ENCODE assay signal across 25 cellular contexts in the genomic region with DNA sequence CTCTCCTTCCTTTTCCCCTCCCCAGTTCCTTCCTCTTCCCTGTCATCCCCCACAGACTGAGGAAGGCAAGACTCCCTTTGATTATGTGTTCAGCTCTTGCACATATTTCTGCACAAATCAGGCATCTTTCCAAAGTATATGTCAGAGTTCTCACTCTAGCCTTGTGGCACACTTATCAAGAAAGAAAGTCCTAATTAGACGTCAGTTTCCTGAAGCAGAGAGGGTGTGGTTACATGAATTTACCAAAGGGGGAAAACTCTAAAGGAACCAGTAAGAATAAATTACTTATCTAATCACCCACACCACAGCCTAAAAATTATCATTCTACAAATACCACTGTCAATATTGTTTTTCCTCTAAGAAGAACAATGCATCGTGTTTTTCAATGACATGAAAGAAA.
"Had no signal": no experiment of that assay in that cellular context is flagged by ENCODE, and none has a peak within 500 bp of the region (broad histone marks: within the 10 kb centered on the region; RNA-seq: fewer than 3 reads in every experiment).

No MANE protein-coding gene starts in this region.

- H3K27ac ChIP-seq: adrenal gland, breast epithelium, KMS-11, VCaP had no signal

- ATAC-seq: activated T-helper 17 cell treated with anti-CD3 and anti-CD28 coated beads, Interleukin-2, amount 50 U/mL, for 72 hours had no signal

- H3K27ac Mint-ChIP-seq: activated CD4-positive, alpha-beta memory T cell treated with anti-CD3 and anti-CD28 coated beads, Interleukin-2, amount 10 ng/mL, durations not matched to agents 7 days and 5 days; activated CD4-positive, alpha-beta T cell treated with anti-CD3 and anti-CD28 coated beads, Interleukin-2, amount 10 ng/mL, durations not matched to agents 7 days and 5 days; activated naive CD4-positive, alpha-beta T cell treated with anti-CD3 and anti-CD28 coated beads for 36 hours; activated naive CD8-positive, alpha-beta T cell treated with anti-CD3 and anti-CD28 coated beads, Interleukin-2, amount 10 ng/mL, durations not matched to agents 7 days and 5 days; activated T-helper 17 cell treated with anti-CD3 and anti-CD28 coated beads, Interleukin-2, amount 50 U/mL, for 72 hours; T-helper 1 cell treated with Interleukin-12 subunit alpha and Interleukin-12 subunit beta and Interleukin-4 antibody, amounts not matched to agents 30 μg/mL and 1 μg/mL, for 36 hours had no signal

- H3K4me1 Mint-ChIP-seq: activated T-helper 17 cell treated with anti-CD3 and anti-CD28 coated beads, Interleukin-2, amount 50 U/mL, for 72 hours had no signal

- H3K9me3 ChIP-seq: adrenal gland, breast epithelium, MG63 had no signal

- H3K4me3 Mint-ChIP-seq: activated CD4-positive, alpha-beta memory T cell treated with anti-CD3 and anti-CD28 coated beads, Interleukin-2, amount 10 ng/mL, durations not matched to agents 7 days and 5 days; activated CD4-positive, alpha-beta T cell treated with anti-CD3 and anti-CD28 coated beads, Interleukin-2, amount 10 ng/mL, durations not matched to agents 7 days and 5 days; activated naive CD4-positive, alpha-beta T cell treated with anti-CD3 and anti-CD28 coated beads for 36 hours; activated naive CD8-positive, alpha-beta T cell treated with anti-CD3 and anti-CD28 coated beads, Interleukin-2, amount 10 ng/mL, durations not matched to agents 7 days and 5 days; activated T-helper 17 cell treated with anti-CD3 and anti-CD28 coated beads, Interleukin-2, amount 50 U/mL, for 72 hours; T-helper 1 cell treated with Interleukin-12 subunit alpha and Interleukin-12 subunit beta and Interleukin-4 antibody, amounts not matched to agents 30 μg/mL and 1 μg/mL, for 36 hours had no signal

- H3K27me3 ChIP-seq: adrenal gland, breast epithelium had no signal

- H3K4me2 ChIP-seq: KMS-11 had no signal

- H3K9ac ChIP-seq: KMS-11 had no signal

- H3K4me1 ChIP-seq: adrenal gland, breast epithelium had no signal

- H3K36me3 ChIP-seq: adrenal gland, breast epithelium, MG63 had no signal

- H3K4me3 ChIP-seq: adrenal gland, breast epithelium, MG63 had no signal

- H3K9me3 Mint-ChIP-seq: activated CD4-positive, alpha-beta memory T cell treated with anti-CD3 and anti-CD28 coated beads, Interleukin-2, amount 10 ng/mL, durations not matched to agents 7 days and 5 days; activated CD4-positive, alpha-beta T cell treated with anti-CD3 and anti-CD28 coated beads, Interleukin-2, amount 10 ng/mL, durations not matched to agents 7 days and 5 days; activated naive CD4-positive, alpha-beta T cell treated with anti-CD3 and anti-CD28 coated beads for 36 hours; activated T-helper 17 cell treated with anti-CD3 and anti-CD28 coated beads, Interleukin-2, amount 50 U/mL, for 72 hours; T-helper 1 cell treated with Interleukin-12 subunit alpha and Interleukin-12 subunit beta and Interleukin-4 antibody, amounts not matched to agents 30 μg/mL and 1 μg/mL, for 36 hours had no signal

- DNase-seq: activated CD4-positive, alpha-beta memory T cell treated with anti-CD3 and anti-CD28 coated beads, Interleukin-2, amount 10 ng/mL, durations not matched to agents 7 days and 5 days; activated CD4-positive, alpha-beta T cell treated with anti-CD3 and anti-CD28 coated beads, Interleukin-2, amount 10 ng/mL, durations not matched to agents 7 days and 5 days; activated CD4-positive, CD25-positive, alpha-beta regulatory T cell; activated gamma-delta T cell; activated naive CD4-positive, alpha-beta T cell treated with anti-CD3 and anti-CD28 coated beads for 36 hours; activated naive CD8-positive, alpha-beta T cell treated with anti-CD3 and anti-CD28 coated beads, Interleukin-2, amount 10 ng/mL, durations not matched to agents 7 days and 5 days; activated T-cell treated with anti-CD3 and anti-CD28 coated beads for 4 hours; activated T-cell treated with anti-CD3 and anti-CD28 coated beads, Interleukin-2, amount 50 U/mL, for 48 hours; adrenal gland; anterior cingulate cortex; caudate nucleus; MG63; MV-4-11; NCI-H1092 treated with DMSO at 0.1 percent for 48 hours; NCI-H187 treated with DMSO at 0.1 percent for 48 hours; NCI-H2081 treated with DMSO at 0.1 percent for 48 hours; NCI-H510A treated with DMSO at 0.1 percent for 48 hours; NCI-H774; NK-92 treated with Interleukin-12 subunit alpha and Interleukin-12 subunit beta, amount 100 ng/mL, for 24 hours; SHP77 treated with DMSO at 0.1 percent for 48 hours had no signal
